9 cellular contexts compared by ENCODE assay signal in the genomic region with DNA sequence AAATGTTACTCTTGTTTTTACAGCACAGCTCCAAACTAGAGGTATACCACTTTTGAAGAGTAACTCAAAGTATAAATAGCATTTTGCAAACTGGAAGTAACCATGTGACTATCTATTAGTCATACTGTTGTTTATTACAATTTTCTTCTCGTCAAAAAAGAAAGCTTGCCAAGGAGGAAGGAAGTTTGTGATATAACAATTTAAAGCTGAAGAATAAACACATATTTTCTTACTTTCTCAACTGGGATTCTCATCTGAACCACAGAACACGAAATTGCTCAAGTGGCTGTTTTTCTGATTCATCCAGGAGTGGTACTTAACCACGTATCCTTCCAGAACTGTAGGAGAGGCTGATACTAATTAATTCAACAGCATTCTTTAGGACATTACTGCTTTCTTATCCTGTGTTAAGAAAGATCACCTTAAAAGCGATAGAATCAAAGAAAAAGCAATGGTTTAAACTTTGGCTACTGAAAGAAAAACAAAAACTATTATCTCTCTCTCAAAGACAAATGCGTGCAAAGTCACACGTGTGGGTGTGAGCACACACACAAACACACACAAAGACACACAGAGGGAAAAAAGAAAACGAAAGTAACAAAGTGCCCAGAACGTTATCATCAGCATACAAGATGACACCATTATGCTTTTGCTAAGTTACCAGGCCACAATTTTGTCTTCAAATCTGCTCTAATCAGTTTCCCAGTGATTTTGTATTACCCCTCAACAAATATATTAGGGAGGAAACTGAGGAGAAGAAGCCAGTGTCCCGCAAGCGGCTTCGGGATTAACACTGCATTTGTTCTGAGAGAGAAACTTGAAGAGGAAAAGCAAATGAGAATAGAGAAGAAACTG. TPM values are rescaled to one million over a fixed set of nuclear protein-coding genes. Genes with fewer than 3 reads are reported as not detected.
DNase-seq lines count a peak whose midpoint lies in the region; ATAC-seq and TF ChIP-seq lines count a peak whose summit lies in the region.
"Had no signal": no experiment of that assay in that cellular context is flagged by ENCODE, and none has a peak within 500 bp of the region (broad histone marks: within the 10 kb centered on the region; RNA-seq: fewer than 3 reads in every experiment).

A gene (minus strand): TSS at position 48 of the 855 bp plus-strand sequence.

- H3K9me3 ChIP-seq in H9 (ENCODE audit: control insufficient read depth, low read depth, low read length) (no peaks in the 10 kb centered on the region), Panc1 (ENCODE audit: control insufficient read depth, insufficient read depth, low read depth, low read length) (no peaks in the 10 kb centered on the region), lower lobe of right lung (no peaks in the 10 kb centered on the region), testis (no peaks in the 10 kb centered on the region)

- H3K4me3 ChIP-seq in Panc1 (ENCODE audit: low read depth in 2 of 2, low read length in 2 of 2) (peak within 1 kb of the TSS; percentile 45 to 53), lower lobe of right lung (peak within 1 kb of the TSS; percentile 61), testis (peak within 1 kb of the TSS; percentile 24 to 51)

- no peak within 1 kb of the TSS for H2AFZ ChIP-seq in H9 (ENCODE audit: low read length)

- POLR2A ChIA-PET in Panc1 (lab: Charles Lee), result no interaction called here

- H3K18ac ChIP-seq in H9 (ENCODE audit: insufficient read length, low read depth, low read length), result no peak within 1 kb of the TSS

- H3K27ac ChIP-seq in H9 (ENCODE audit: insufficient read length, low read depth, low read length) (no peak within 1 kb of the TSS), Panc1 (ENCODE audit: low read length) (peak within 1 kb of the TSS; percentile 84), lower lobe of right lung (peak within 1 kb of the TSS; percentile 91), testis (peak within 1 kb of the TSS; percentile 85 to 87)
- H3K27ac ChIP-seq: VCaP had no signal

- H3K4me1 ChIP-seq in H9 (ENCODE audit: insufficient read depth, low read length) (no peaks in the 10 kb centered on the region; the same call in 1 of the 2 replicates), Panc1 (ENCODE audit: control insufficient read depth, insufficient read depth, low read length) (no peaks in the 10 kb centered on the region; the same call in 1 of the 2 replicates), lower lobe of right lung (peaks cover 7% of the 10 kb centered on the region), testis (peaks cover 6% of the 10 kb centered on the region)

- no peak within 1 kb of the TSS for H2BK15ac ChIP-seq in H9 (ENCODE audit: low read depth, low read length)

- H4K8ac ChIP-seq in H9 (replicated peaks; ENCODE audit: insufficient read length, low read depth, low read length), result no peak within 1 kb of the TSS

- H3K4me2 ChIP-seq in H9 (ENCODE audit: insufficient read depth, insufficient read length, low read length), result no peak within 1 kb of the TSS

- WGBS in H9 (ENCODE audit: extremely low coverage, insufficient read length, low lambda C conversion rate), result no CpG with 5 or more reads among the region's 11 CpGs
- 22 to 33% methylated on average over 11 of the region's 11 CpGs for WGBS in testis, 2 donors

- H3K27me3 Mint-ChIP-seq in H9 (ENCODE audit: low read depth), result no peaks in the 10 kb centered on the region
- H3K27me3 Mint-ChIP-seq in central memory CD8-positive, alpha-beta T cell, result no peaks in the 10 kb centered on the region

- no peaks in the 10 kb centered on the region for H3K23me2 ChIP-seq in H9 (ENCODE audit: insufficient read length, low read depth, low read length, poor library complexity, severe bottlenecking)

- ATAC-seq in Panc1 (peak; percentile 78), lower lobe of right lung (peak; percentile 84 to 88)
- peak; percentile 77 for ATAC-seq in central memory CD8-positive, alpha-beta T cell (replicated peaks; ENCODE audit: extremely low read depth, poor library complexity, severe bottlenecking)

- in situ Hi-C loops in Panc1 (cut with HindIII; ENCODE audit: low pct_unique_long_range_greater_than_20kb, low sequenced_read_pairs), result no loop called here

- H3T11ph ChIP-seq in H9 (ENCODE audit: low read length), result no peak within 1 kb of the TSS

- no peak within 1 kb of the TSS for H2BK120ac ChIP-seq in H9 (ENCODE audit: low read depth, low read length, poor library complexity, severe bottlenecking)

- intact Hi-C loops in Panc1 (cut with micrococcal nuclease; ENCODE audit: unreplicated experiment), result no loop called here
- intact Hi-C loops in lower lobe of right lung (cut with DNase I), result no loop called here
- intact Hi-C loops in testis (cut with DNase I; ENCODE audit: low total_unique reads), result no loop called here

- H3K14ac ChIP-seq in H9 (ENCODE audit: insufficient read depth, low read length), result no peak within 1 kb of the TSS

- no TSS peak for BruUV-seq in Panc1 (replicated peaks; lab: Mats Ljungman, UMichigan)

- DNase-seq in DMS53 (lab: John Stamatoyannopoulos, UW) (peak; percentile 89), H9 (no peak), Panc1 (ENCODE audit: low read depth, low spot score) (no peak), lower lobe of right lung (no peak), testis (no peak), NCI-H1417 treated with DMSO at 0.1 percent for 48 hours (lab: John Stamatoyannopoulos, UW) (no peak), NCI-H1092 treated with DMSO at 0.1 percent for 48 hours (lab: John Stamatoyannopoulos, UW) (no peak)
- DNase-seq in central memory CD8-positive, alpha-beta T cell (ENCODE audit: low spot score in 2 of 2), result peak in 1 of 2 donors; percentile 18

- no peak within 1 kb of the TSS for H4K5ac ChIP-seq in H9 (ENCODE audit: insufficient read length, low read depth, low read length)

- TF ChIP-seq CTCF in H9 (conservative IDR thresholded peaks at IDR 0.05) (no peak), Panc1 (IDR thresholded peaks at IDR 0.05) (no peak), lower lobe of right lung (IDR thresholded peaks at IDR 0.05) (no peak), testis (IDR thresholded peaks at IDR 0.05) (no peak)

- H3K23ac ChIP-seq in H9 (ENCODE audit: insufficient read length, low read depth, low read length), result no peak within 1 kb of the TSS

- H3K36me3 ChIP-seq in Panc1 (ENCODE audit: control insufficient read depth, insufficient read depth, low read length) (no peaks in the 10 kb centered on the region), lower lobe of right lung (no peaks in the 10 kb centered on the region), testis (ENCODE audit: low read depth, missing control alignments) (no peaks in the 10 kb centered on the region)

- H2BK20ac ChIP-seq in H9 (ENCODE audit: low read depth, low read length, poor library complexity, severe bottlenecking), result no peak within 1 kb of the TSS

- H3K4ac ChIP-seq in H9 (ENCODE audit: low read depth, low read length), result no peak within 1 kb of the TSS

- peaks cover 2% of the 10 kb centered on the region for H4K20me1 ChIP-seq in H9 (ENCODE audit: control insufficient read depth, insufficient read depth, insufficient read length)

- no peak within 1 kb of the TSS for H3K56ac ChIP-seq in H9 (ENCODE audit: insufficient read length, low read depth, low read length)

- H3K79me2 ChIP-seq in H9 (ENCODE audit: insufficient read depth, low read length), result no peaks in the 10 kb centered on the region

- TF ChIP-seq POLR2A in testis (IDR thresholded peaks at IDR 0.05), result no peak

- no peaks in the 10 kb centered on the region for H3K9me3 Mint-ChIP-seq in H9
- H3K9me3 Mint-ChIP-seq in central memory CD8-positive, alpha-beta T cell, result no peaks in the 10 kb centered on the region

- H2AK5ac ChIP-seq in H9 (ENCODE audit: insufficient read length, low read length), result no peak within 1 kb of the TSS

- H3K79me1 ChIP-seq in H9 (ENCODE audit: insufficient read depth, low read depth, low read length, poor library complexity, severe bottlenecking), result no peaks in the 10 kb centered on the region

- peaks cover 24 to 27% of the 10 kb centered on the region in 2 experiments for H3K4me1 Mint-ChIP-seq in H9
- H3K4me1 Mint-ChIP-seq in central memory CD8-positive, alpha-beta T cell, result peaks cover 38% of the 10 kb centered on the region

- H3K4me3 Mint-ChIP-seq in H9, result no peak within 1 kb of the TSS
- peak within 1 kb of the TSS; percentile 92 for H3K4me3 Mint-ChIP-seq in central memory CD8-positive, alpha-beta T cell

- H3K36me3 Mint-ChIP-seq in H9 (ENCODE audit: insufficient read depth in 1 of 3, low read depth in 3 of 3), result no peaks in the 10 kb centered on the region
- H3K36me3 Mint-ChIP-seq in central memory CD8-positive, alpha-beta T cell (ENCODE audit: insufficient read depth), result peaks cover 19% of the 10 kb centered on the region

- H2BK5ac ChIP-seq in H9 (ENCODE audit: insufficient read length, low read length), result no peak within 1 kb of the TSS

- H3K9ac ChIP-seq in H9 (ENCODE audit: extremely low read depth, insufficient read length, low read length), result no peak within 1 kb of the TSS

- H2BK12ac ChIP-seq in H9 (ENCODE audit: insufficient read length, low read depth, low read length), result no peak within 1 kb of the TSS

- no peaks in the 10 kb centered on the region for H3K27me3 ChIP-seq in H9 (ENCODE audit: insufficient read depth, low read length)
- H3K27me3 ChIP-seq in Panc1 (ENCODE audit: control insufficient read depth, insufficient read depth, low read length), result no peaks in the 10 kb centered on the region
- H3K27me3 ChIP-seq in lower lobe of right lung (ENCODE audit: low read depth), result no peaks in the 10 kb centered on the region
- no peaks in the 10 kb centered on the region for H3K27me3 ChIP-seq in testis

- H3K27ac Mint-ChIP-seq in H9, result peak within 1 kb of the TSS in 2 of 3 experiments; percentile 8 to 71; a peak in 3 of 7 replicates
- H3K27ac Mint-ChIP-seq in central memory CD8-positive, alpha-beta T cell (ENCODE audit: low read depth), result peak within 1 kb of the TSS; percentile 99

- CTCF ChIA-PET in Panc1 (lab: Charles Lee), result interaction anchor here (0.6 kb wide), 1 partner anchor 528 kb away, joined by 5 read pairs; no protein-coding TSS in a partner anchor

- no peak within 1 kb of the TSS for H4K91ac ChIP-seq in H9 (ENCODE audit: insufficient read length, low read depth, low read length)

RNA-seq across cellular contexts. Expression of the gene that starts here (rescaled TPM):
- total RNA-seq in H9 (2021) (not detected in 2 replicates), Panc1 (2021; ENCODE audit: unreplicated experiment) (2.4 TPM), lower lobe of right lung (24.8 TPM), testis (1 to 10 TPM; 1.2 to 5.1 TPM)
- 0.61 TPM for polyA plus RNA-seq in Panc1 (2012; ENCODE audit: insufficient read length)
- 3.3 TPM for polyA plus RNA-seq in testis (ENCODE audit: insufficient read depth, low read depth, low replicate concordance)
